31 cellular contexts compared by ENCODE assay signal in genomic region chr2:99921903-99922302, GRCh38.
"Had no signal": no experiment of that assay in that cellular context is flagged by ENCODE, and none has a peak within 500 bp of the region (broad histone marks: within the 10 kb centered on the region; RNA-seq: fewer than 3 reads in every experiment).

No MANE protein-coding gene starts in this region.

- H3K27ac ChIP-seq: adrenal gland, body of pancreas, esophagus muscularis mucosa, foreskin keratinocyte, gastrocnemius medialis had no signal

- H3K4me1 Mint-ChIP-seq: activated CD4-positive, alpha-beta memory T cell treated with anti-CD3 and anti-CD28 coated beads, Interleukin-2, amount 10 ng/mL, durations not matched to agents 7 days and 5 days; activated CD4-positive, alpha-beta T cell treated with anti-CD3 and anti-CD28 coated beads, Interleukin-2, amount 10 ng/mL, durations not matched to agents 7 days and 5 days had no signal

- ATAC-seq: activated T-cell treated with anti-CD3 and anti-CD28 coated beads, Interleukin-2, amount 50 U/mL, for 72 hours; body of pancreas; effector memory CD8-positive, alpha-beta T cell; foreskin keratinocyte; gastrocnemius medialis had no signal

- H3K36me3 Mint-ChIP-seq: activated naive CD8-positive, alpha-beta T cell had no signal

- DNase-seq: activated CD4-positive, alpha-beta memory T cell treated with anti-CD3 and anti-CD28 coated beads, Interleukin-2, amount 10 ng/mL, durations not matched to agents 7 days and 5 days; activated CD4-positive, alpha-beta T cell treated with anti-CD3 and anti-CD28 coated beads for 1 hour; activated CD4-positive, alpha-beta T cell treated with anti-CD3 and anti-CD28 coated beads for 4 hours; activated CD4-positive, alpha-beta T cell treated with anti-CD3 and anti-CD28 coated beads, Interleukin-2, amount 10 ng/mL, durations not matched to agents 7 days and 5 days; activated CD4-positive, alpha-beta T cell treated with anti-CD3 and anti-CD28 coated beads, Interleukin-2, amount 50 U/mL, for 4 hours; activated CD8-positive, alpha-beta memory T cell treated with anti-CD3 and anti-CD28 coated beads, Interleukin-2, amount 50 U/mL, for 48 hours; activated effector memory CD4-positive, alpha-beta T cell treated with Interleukin-2 at 50 U/mL for 16 hours; activated gamma-delta T cell treated with Interleukin-2 at 50 U/mL for 16 hours; activated naive CD4-positive, alpha-beta T cell treated with anti-CD3 and anti-CD28 coated beads, Interleukin-2, amount 50 U/mL, for 16 hours; activated naive CD4-positive, alpha-beta T cell treated with Interleukin-2 at 50 U/mL for 16 hours; activated T-cell treated with anti-CD3 and anti-CD28 coated beads for 4 hours; activated T-cell treated with anti-CD3 and anti-CD28 coated beads, Interleukin-2, amount 50 U/mL, for 24 hours; activated T-cell treated with anti-CD3 and anti-CD28 coated beads, Interleukin-2, amount 50 U/mL, for 72 hours; adrenal gland; amygdala; aorta; body of pancreas; caudate nucleus; cortex of kidney; dermis blood vessel endothelial cell; effector CD4-positive, alpha-beta T cell; effector memory CD8-positive, alpha-beta T cell; erythroblast; foreskin keratinocyte; gastrocnemius medialis; glutamatergic neuron; heart left ventricle; T-helper 2 cell had no signal

- FAIRE-seq: colon had no signal

- H3K9me3 Mint-ChIP-seq: activated CD4-positive, alpha-beta memory T cell treated with anti-CD3 and anti-CD28 coated beads, Interleukin-2, amount 10 ng/mL, durations not matched to agents 7 days and 5 days; activated CD4-positive, alpha-beta T cell treated with anti-CD3 and anti-CD28 coated beads, Interleukin-2, amount 10 ng/mL, durations not matched to agents 7 days and 5 days; effector memory CD8-positive, alpha-beta T cell had no signal

- H3K27ac Mint-ChIP-seq: activated CD4-positive, alpha-beta memory T cell treated with anti-CD3 and anti-CD28 coated beads, Interleukin-2, amount 10 ng/mL, durations not matched to agents 7 days and 5 days; activated CD4-positive, alpha-beta T cell treated with anti-CD3 and anti-CD28 coated beads, Interleukin-2, amount 10 ng/mL, durations not matched to agents 7 days and 5 days; activated naive CD8-positive, alpha-beta T cell; activated T-cell treated with anti-CD3 and anti-CD28 coated beads, Interleukin-2, amount 50 U/mL, for 24 hours; activated T-cell treated with anti-CD3 and anti-CD28 coated beads, Interleukin-2, amount 50 U/mL, for 72 hours; effector memory CD8-positive, alpha-beta T cell had no signal

- H3K27me3 ChIP-seq: adrenal gland, body of pancreas, esophagus muscularis mucosa, gastrocnemius medialis, heart left ventricle had no signal

- H3K4me1 ChIP-seq: adrenal gland, body of pancreas, esophagus muscularis mucosa, foreskin keratinocyte, gastrocnemius medialis, heart left ventricle had no signal

- H3K36me3 ChIP-seq: adrenal gland, esophagus muscularis mucosa, gastrocnemius medialis, heart left ventricle had no signal

- H3K4me3 ChIP-seq: adrenal gland, body of pancreas, esophagus muscularis mucosa, gastrocnemius medialis, heart left ventricle had no signal

- H3K4me3 Mint-ChIP-seq: activated CD4-positive, alpha-beta memory T cell treated with anti-CD3 and anti-CD28 coated beads, Interleukin-2, amount 10 ng/mL, durations not matched to agents 7 days and 5 days; activated CD4-positive, alpha-beta T cell treated with anti-CD3 and anti-CD28 coated beads, Interleukin-2, amount 10 ng/mL, durations not matched to agents 7 days and 5 days; activated naive CD8-positive, alpha-beta T cell; activated T-cell treated with anti-CD3 and anti-CD28 coated beads, Interleukin-2, amount 50 U/mL, for 24 hours; activated T-cell treated with anti-CD3 and anti-CD28 coated beads, Interleukin-2, amount 50 U/mL, for 72 hours; effector memory CD8-positive, alpha-beta T cell had no signal

- H3K9me3 ChIP-seq: adrenal gland, gastrocnemius medialis had no signal

- H3K27me3 Mint-ChIP-seq: activated CD4-positive, alpha-beta memory T cell treated with anti-CD3 and anti-CD28 coated beads, Interleukin-2, amount 10 ng/mL, durations not matched to agents 7 days and 5 days; activated CD4-positive, alpha-beta T cell treated with anti-CD3 and anti-CD28 coated beads, Interleukin-2, amount 10 ng/mL, durations not matched to agents 7 days and 5 days; activated naive CD8-positive, alpha-beta T cell; activated T-cell treated with anti-CD3 and anti-CD28 coated beads, Interleukin-2, amount 50 U/mL, for 24 hours; effector memory CD8-positive, alpha-beta T cell had no signal
